1 cellular context compared by ENCODE assay signal in genomic region chr9:98345011-98345410, GRCh38.
TF ChIP-seq lines count a peak whose summit lies in the region.

No MANE protein-coding gene starts in this region.

TF ChIP-seq in endothelial cell of umbilical vein, 7 proteins besides CTCF, POLR2A, EP300 and RAD21 (continued from another document):
- TF ChIP-seq MYC (IDR thresholded peaks at IDR 0.05; ENCODE audit: low read depth, low read length) (no peak), EZH2 (IDR thresholded peaks at IDR 0.05; ENCODE audit: borderline replicate concordance, low read depth, low read length, severe bottlenecking) (no peak), GATA2 (IDR thresholded peaks at IDR 0.05; ENCODE audit: insufficient read depth, insufficient read length, low read depth, low read length) (no peak), FOS (IDR thresholded peaks at IDR 0.05; ENCODE audit: borderline replicate concordance, insufficient read depth, low read length) (no peak)
